ENCODE assay signal across 21 cellular contexts in the genomic region with DNA sequence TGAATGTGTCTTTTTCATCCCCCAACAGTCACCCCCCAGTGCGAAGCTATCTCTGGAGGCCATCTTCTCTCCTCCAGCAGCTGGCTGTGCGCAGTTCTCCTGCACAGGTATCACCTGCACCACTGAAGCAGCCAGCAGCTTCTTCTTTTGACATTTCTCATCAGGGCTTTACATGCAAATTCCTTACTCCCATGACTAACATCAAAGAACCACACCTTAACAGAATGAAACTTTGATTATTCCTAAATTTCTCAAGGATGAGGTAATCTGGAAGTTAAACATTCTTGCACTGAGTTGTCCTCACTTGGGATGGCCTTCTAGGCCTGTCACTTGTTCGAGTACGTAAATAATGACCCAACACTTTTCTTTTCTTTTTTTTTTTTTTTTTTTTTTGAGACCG.
DNase-seq lines count a peak whose midpoint lies in the region; ATAC-seq, FAIRE-seq and TF ChIP-seq lines count a peak whose summit lies in the region.
"Had no signal": no experiment of that assay in that cellular context is flagged by ENCODE, and none has a peak within 500 bp of the region (broad histone marks: within the 10 kb centered on the region; RNA-seq: fewer than 3 reads in every experiment).

No MANE protein-coding gene starts in this region.

- no peak for ATAC-seq in HG03457 (IDR thresholded peaks at IDR 0.05; ENCODE audit: unreplicated experiment)
- ATAC-seq: CD8-positive, alpha-beta T cell had no signal

- TF ChIP-seq CTCF in epithelial cell of esophagus (IDR thresholded peaks at IDR 0.05; ENCODE audit: insufficient read depth, low read depth, low read length, missing control alignments), result no peak

- DNase-seq in RCC 7860 (ENCODE audit: low spot score) (peak; percentile 11), epithelial cell of esophagus (ENCODE audit: low read depth) (peak; percentile 65), glomerular visceral epithelial cell (ENCODE audit: extremely low spot score) (peak; percentile 36), Ammon's horn (ENCODE audit: low spot score) (no peak), posterior cingulate gyrus (no peak)
- no peak for DNase-seq in stimulated activated CD4-positive, alpha-beta T cell treated with anti-CD3 and anti-CD28 coated beads, Interleukin-2, amount 100 ng/mL, for 48 hours
- DNase-seq: Caco-2; CD4-positive, CD25-positive, alpha-beta regulatory T cell; CD8-positive, alpha-beta T cell; DMS 273 treated with DMSO at 0.1 percent for 48 hours; DMS79; GF-D8; GM23248; H7; HCEC 1CT had no signal

- no peak overlapping the region for H3K4me3 ChIP-seq in epithelial cell of esophagus (ENCODE audit: low read length)
- H3K4me3 ChIP-seq: BLaER1, GM23248 had no signal

- FAIRE-seq in RCC 7860 (lab: Jason Lieb, UNC), result peak; percentile 46
- FAIRE-seq: D721Med, GM12891, GM18507, H1 had no signal

- intact Hi-C loops in posterior cingulate gyrus (cut with DNase I), result no loop called here

Comparison
In these comparisons a context has a peak if more than half of its experiments do, and no peak if none do; other contexts are left out.
1. DNase-seq: peak in RCC 7860 (single experiment), epithelial cell of esophagus (single experiment) and glomerular visceral epithelial cell (single experiment); none in stimulated activated CD4-positive, alpha-beta T cell treated with anti-CD3 and anti-CD28 coated beads, Interleukin-2, amount 100 ng/mL, for 48 hours (0 of 2), Ammon's horn (single experiment) and posterior cingulate gyrus (0 of 10).